ENCODE assay signal across 22 cellular contexts in genomic region chr2:199336546-199336945, GRCh38.
"Had no signal": no experiment of that assay in that cellular context is flagged by ENCODE, and none has a peak within 500 bp of the region (broad histone marks: within the 10 kb centered on the region; RNA-seq: fewer than 3 reads in every experiment).

No MANE protein-coding gene starts in this region.

- DNase-seq: activated CD4-positive, alpha-beta T cell treated with anti-CD3 and anti-CD28 coated beads, Interleukin-2, amount 50 U/mL, for 1 hour; activated CD4-positive, CD25-positive, alpha-beta regulatory T cell treated with anti-CD3 and anti-CD28 coated beads, Interleukin-2, amount 50 U/mL, for 72 hours; activated naive CD8-positive, alpha-beta T cell treated with anti-CD3 and anti-CD28 coated beads for 36 hours; amygdala; caudate nucleus; colonic mucosa; heart right ventricle; kidney glomerular epithelial cell; left ventricle myocardium superior; right cardiac atrium; stimulated activated CD4-positive, alpha-beta T cell treated with anti-CD3 and anti-CD28 coated beads, Interleukin-15, amount 100 ng/mL, for 24 hours; stimulated activated CD4-positive, alpha-beta T cell treated with anti-CD3 and anti-CD28 coated beads, Interleukin-2, amount 100 ng/mL, for 48 hours; T-helper 17 cell; uterus had no signal

- H3K4me3 Mint-ChIP-seq: activated naive CD8-positive, alpha-beta T cell treated with anti-CD3 and anti-CD28 coated beads for 36 hours; brain; neural crest cell; stimulated activated naive CD8-positive, alpha-beta T cell treated with anti-CD3 and anti-CD28 coated beads, Interleukin-15, Interleukin-2, amounts not matched to agents 100 ng/mL and 50 ng/mL, for 24 hours; T-helper 17 cell had no signal

- H3K27ac ChIP-seq: colonic mucosa, gastroesophageal sphincter, heart right ventricle, skin epidermis, tibial nerve, uterus, VCaP had no signal

- H3K4me1 ChIP-seq: colonic mucosa, heart right ventricle, tibial nerve, uterus had no signal

- H3K9me3 ChIP-seq: colonic mucosa, gastroesophageal sphincter, heart right ventricle, tibial nerve, uterus had no signal

- ATAC-seq: gastroesophageal sphincter, heart right ventricle, left ventricle myocardium superior, right cardiac atrium, T-helper 17 cell had no signal

- H3K4me3 ChIP-seq: colonic mucosa, gastroesophageal sphincter, heart right ventricle, skin epidermis, tibial nerve, uterus had no signal

- H3K36me3 ChIP-seq: colonic mucosa, gastroesophageal sphincter, heart right ventricle, tibial nerve, uterus had no signal

- H3K27me3 ChIP-seq: colonic mucosa, gastroesophageal sphincter, heart right ventricle, tibial nerve, uterus had no signal

- H3K27ac Mint-ChIP-seq: activated naive CD8-positive, alpha-beta T cell treated with anti-CD3 and anti-CD28 coated beads for 36 hours; brain; progenitor cell of endocrine pancreas; stimulated activated naive CD8-positive, alpha-beta T cell treated with anti-CD3 and anti-CD28 coated beads, Interleukin-15, Interleukin-2, amounts not matched to agents 100 ng/mL and 50 ng/mL, for 24 hours; T-helper 17 cell had no signal

- H3K4me1 Mint-ChIP-seq: activated naive CD8-positive, alpha-beta T cell treated with anti-CD3 and anti-CD28 coated beads for 36 hours; brain; neural crest cell had no signal

- H3K9me3 Mint-ChIP-seq: activated naive CD8-positive, alpha-beta T cell treated with anti-CD3 and anti-CD28 coated beads for 36 hours; brain; neural crest cell; stimulated activated naive CD8-positive, alpha-beta T cell treated with anti-CD3 and anti-CD28 coated beads, Interleukin-15, Interleukin-2, amounts not matched to agents 100 ng/mL and 50 ng/mL, for 24 hours had no signal

- H3K27me3 Mint-ChIP-seq: brain, progenitor cell of endocrine pancreas had no signal

- H3K36me3 Mint-ChIP-seq: activated naive CD8-positive, alpha-beta T cell treated with anti-CD3 and anti-CD28 coated beads for 36 hours; brain had no signal
